In the genomic region with DNA sequence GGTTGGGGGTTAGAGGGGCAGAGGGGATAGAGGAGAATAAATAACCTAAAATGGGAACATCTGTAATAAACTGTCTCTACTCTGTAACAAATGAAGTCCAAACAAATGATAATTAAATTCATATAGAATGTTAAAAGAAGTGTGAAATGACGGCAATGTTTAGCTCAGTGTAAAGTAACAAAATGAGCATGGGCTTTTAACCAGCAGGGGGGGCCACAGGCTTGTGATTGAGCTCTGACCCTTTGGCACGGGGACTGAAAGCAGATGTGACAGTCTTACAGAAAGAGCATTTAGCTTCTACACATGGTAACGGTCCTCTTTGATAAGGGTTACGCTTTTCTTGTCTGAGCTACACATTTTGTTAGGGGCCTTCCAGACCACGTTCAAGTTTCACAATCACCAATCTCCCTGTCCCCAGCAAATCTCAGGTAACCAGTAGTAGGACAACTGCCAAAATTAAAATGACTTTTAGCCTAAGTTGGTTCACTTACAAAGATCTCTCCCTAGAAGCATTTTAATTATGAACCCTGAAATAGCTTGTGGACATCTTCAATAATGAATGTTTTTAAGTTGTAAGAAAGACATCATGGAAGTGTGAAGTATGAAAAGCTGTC, we compare ENCODE assay signal across 8 cellular contexts.
DNase-seq lines count a peak whose midpoint lies in the region; ATAC-seq, FAIRE-seq and TF ChIP-seq lines count a peak whose summit lies in the region.

No MANE protein-coding gene starts in this region.

- DNase-seq in NK-92 treated with Interleukin-12 subunit alpha and Interleukin-12 subunit beta, amount 100 ng/mL, for 24 hours (lab: John Stamatoyannopoulos, UW) = peak; percentile 16
- DNase-seq in NK-92 (lab: John Stamatoyannopoulos, UW; ENCODE audit: unreplicated experiment) (no peak), NCI-H1105 (lab: John Stamatoyannopoulos, UW) (peak; percentile 41), SW480 (ENCODE audit: low spot score) (peak; percentile 39), bronchial epithelial cell (ENCODE audit: low read depth) (peak; percentile 39), left colon (peak in 1 of 2 donors; percentile 62)
- DNase-seq in stimulated activated CD4-positive, alpha-beta T cell treated with anti-CD3 and anti-CD28 coated beads, TNF-alpha, amount 100 ng/mL, for 24 hours (ENCODE audit: low read depth in 3 of 3) = peak; percentile 4 to 42 (median 5)

- intact Hi-C loops in left colon (cut with DNase I, micrococcal nuclease) = no loop called here

- no peak for FAIRE-seq in bronchial epithelial cell (lab: Jason Lieb, UNC)

- no peaks in the 10 kb centered on the region for H3K36me3 ChIP-seq in bronchial epithelial cell (ENCODE audit: control insufficient read depth, insufficient read depth, low read length)

- H3K27me3 ChIP-seq in bronchial epithelial cell (ENCODE audit: control insufficient read depth, insufficient read depth, low read length) = no peaks in the 10 kb centered on the region

- ATAC-seq in HG02571 (IDR thresholded peaks at IDR 0.05; ENCODE audit: unreplicated experiment) (peak; percentile 59), left colon (peak; percentile 63)

- TF ChIP-seq CTCF in bronchial epithelial cell (IDR thresholded peaks at IDR 0.05; ENCODE audit: insufficient read depth, low read length, severe bottlenecking) = peak; percentile 75

- no peak overlapping the region for H3K4me3 ChIP-seq in bronchial epithelial cell (ENCODE audit: low read depth, low read length)
